ENCODE assay signal across 20 cellular contexts in genomic region chr15:69114231-69114937, GRCh38. TPM values are rescaled to one million over a fixed set of nuclear protein-coding genes. Genes with fewer than 3 reads are reported as not detected.
DNase-seq lines count a peak whose midpoint lies in the region; ATAC-seq and TF ChIP-seq lines count a peak whose summit lies in the region.
"Had no signal": no experiment of that assay in that cellular context is flagged by ENCODE, and none has a peak within 500 bp of the region (broad histone marks: within the 10 kb centered on the region; RNA-seq: fewer than 3 reads in every experiment).

No MANE protein-coding gene starts in this region.

- no peaks in the 10 kb centered on the region for H3K36me3 ChIP-seq in SJCRH30
- no peaks in the 10 kb centered on the region for H3K36me3 ChIP-seq in naive thymus-derived CD4-positive, alpha-beta T cell (ENCODE audit: control insufficient read depth in 2 of 3, insufficient read depth in 3 of 3, low read length in 3 of 3)
- H3K36me3 ChIP-seq: brain microvascular endothelial cell, SJSA1 had no signal

- no peak overlapping the region for H3K4me3 Mint-ChIP-seq in nephron progenitor cell
- H3K4me3 Mint-ChIP-seq in naive thymus-derived CD4-positive, alpha-beta T cell: no peak overlapping the region
- no peak overlapping the region for H3K4me3 Mint-ChIP-seq in activated naive CD4-positive, alpha-beta T cell treated with anti-CD3 and anti-CD28 coated beads, Interleukin-2, amount 10 ng/mL, durations not matched to agents 7 days and 5 days
- H3K4me3 Mint-ChIP-seq: activated CD4-positive, alpha-beta T cell treated with anti-CD3 and anti-CD28 coated beads, Interleukin-2, amount 10 ng/mL, durations not matched to agents 24 days and 14 days had no signal

- H3K27me3 ChIP-seq in SJCRH30: no peaks in the 10 kb centered on the region
- no peaks in the 10 kb centered on the region for H3K27me3 ChIP-seq in naive thymus-derived CD4-positive, alpha-beta T cell (ENCODE audit: control insufficient read depth in 2 of 2, insufficient read depth in 2 of 2, low read length in 2 of 2)

- no peak for ATAC-seq in naive thymus-derived CD4-positive, alpha-beta T cell

- peaks cover 44% of the 10 kb centered on the region for H3K4me1 Mint-ChIP-seq in nephron progenitor cell
- H3K4me1 Mint-ChIP-seq in naive thymus-derived CD4-positive, alpha-beta T cell: peaks cover 0 to 10% (median 0%) of the 10 kb centered on the region in 7 donors
- no peaks in the 10 kb centered on the region for H3K4me1 Mint-ChIP-seq in activated naive CD4-positive, alpha-beta T cell treated with anti-CD3 and anti-CD28 coated beads, Interleukin-2, amount 10 ng/mL, durations not matched to agents 7 days and 5 days
- H3K4me1 Mint-ChIP-seq: activated CD4-positive, alpha-beta T cell treated with anti-CD3 and anti-CD28 coated beads, Interleukin-2, amount 10 ng/mL, durations not matched to agents 24 days and 14 days had no signal

- no peak for TF ChIP-seq CTCF in epithelial cell of proximal tubule (conservative IDR thresholded peaks at IDR 0.05; ENCODE audit: low read depth, low read length)
- no peak for TF ChIP-seq CTCF in nephron progenitor cell (IDR thresholded peaks at IDR 0.05)

- H3K36me3 Mint-ChIP-seq in nephron progenitor cell (ENCODE audit: low read depth): no peaks in the 10 kb centered on the region
- no peaks in the 10 kb centered on the region for H3K36me3 Mint-ChIP-seq in naive thymus-derived CD4-positive, alpha-beta T cell
- no peaks in the 10 kb centered on the region for H3K36me3 Mint-ChIP-seq in activated naive CD4-positive, alpha-beta T cell treated with anti-CD3 and anti-CD28 coated beads, Interleukin-2, amount 10 ng/mL, durations not matched to agents 7 days and 5 days

- POLR2A ChIA-PET in naive thymus-derived CD4-positive, alpha-beta T cell (lab: Charles Lee): no interaction called here

- no peaks in the 10 kb centered on the region for H3K9me3 Mint-ChIP-seq in nephron progenitor cell
- H3K9me3 Mint-ChIP-seq in naive thymus-derived CD4-positive, alpha-beta T cell: no peaks in the 10 kb centered on the region
- H3K9me3 Mint-ChIP-seq in activated naive CD4-positive, alpha-beta T cell treated with anti-CD3 and anti-CD28 coated beads, Interleukin-2, amount 10 ng/mL, durations not matched to agents 7 days and 5 days: no peaks in the 10 kb centered on the region
- H3K9me3 Mint-ChIP-seq: activated CD4-positive, alpha-beta T cell treated with anti-CD3 and anti-CD28 coated beads, Interleukin-2, amount 10 ng/mL, durations not matched to agents 24 days and 14 days had no signal

- in situ Hi-C loops in Caki2 (cut with HindIII; ENCODE audit: low pct_unique_long_range_greater_than_20kb, low sequenced_read_pairs): no loop called here

- H3K27me3 Mint-ChIP-seq in nephron progenitor cell (ENCODE audit: low read depth, poor library complexity): peaks cover 26% of the 10 kb centered on the region
- H3K27me3 Mint-ChIP-seq in naive thymus-derived CD4-positive, alpha-beta T cell: peaks cover 22 to 43% (median 27%) of the 10 kb centered on the region in 5 donors
- peaks cover 42% of the 10 kb centered on the region for H3K27me3 Mint-ChIP-seq in activated naive CD4-positive, alpha-beta T cell treated with anti-CD3 and anti-CD28 coated beads, Interleukin-2, amount 10 ng/mL, durations not matched to agents 7 days and 5 days

- peaks cover 28% of the 10 kb centered on the region for H3K4me1 ChIP-seq in SJCRH30
- no peaks in the 10 kb centered on the region for H3K4me1 ChIP-seq in naive thymus-derived CD4-positive, alpha-beta T cell (ENCODE audit: control insufficient read depth in 2 of 2, insufficient read depth in 2 of 2, low read length in 2 of 2)
- H3K4me1 ChIP-seq: SJSA1 had no signal

- H3K4me3 ChIP-seq in SJCRH30: no peak overlapping the region
- no peak overlapping the region for H3K4me3 ChIP-seq in epithelial cell of proximal tubule (ENCODE audit: low read depth, low read length)
- no peak overlapping the region for H3K4me3 ChIP-seq in naive thymus-derived CD4-positive, alpha-beta T cell (ENCODE audit: low read length)
- H3K4me3 ChIP-seq: SJSA1 had no signal

- intact Hi-C loops in naive thymus-derived CD4-positive, alpha-beta T cell (cut with micrococcal nuclease): no loop called here

- H3K9me3 ChIP-seq in SJCRH30 (replicated peaks): no peaks in the 10 kb centered on the region
- no peaks in the 10 kb centered on the region for H3K9me3 ChIP-seq in naive thymus-derived CD4-positive, alpha-beta T cell (ENCODE audit: control insufficient read depth in 2 of 3, low read length in 3 of 3)
- H3K9me3 ChIP-seq: SJSA1 had no signal

- peak overlapping the region; percentile 12 for H3K27ac Mint-ChIP-seq in nephron progenitor cell
- H3K27ac Mint-ChIP-seq in naive thymus-derived CD4-positive, alpha-beta T cell: no peak overlapping the region
- H3K27ac Mint-ChIP-seq in activated naive CD4-positive, alpha-beta T cell treated with anti-CD3 and anti-CD28 coated beads, Interleukin-2, amount 10 ng/mL, durations not matched to agents 7 days and 5 days: no peak overlapping the region
- H3K27ac Mint-ChIP-seq: activated CD4-positive, alpha-beta T cell treated with anti-CD3 and anti-CD28 coated beads, Interleukin-2, amount 10 ng/mL, durations not matched to agents 24 days and 14 days had no signal

- no peak overlapping the region for H3K27ac ChIP-seq in SJCRH30
- no peak overlapping the region for H3K27ac ChIP-seq in naive thymus-derived CD4-positive, alpha-beta T cell (ENCODE audit: low read depth, low read length)
- H3K27ac ChIP-seq: brain microvascular endothelial cell, SJSA1 had no signal

- peak; percentile 47 for DNase-seq in Caki2 (ENCODE audit: low read depth)
- DNase-seq in SJCRH30: peak; percentile 43 to 53
- peak; percentile 79 for DNase-seq in epithelial cell of proximal tubule (ENCODE audit: low read depth)
- DNase-seq in nephron progenitor cell: no peak
- DNase-seq in naive thymus-derived CD4-positive, alpha-beta T cell: no peak
- no peak for DNase-seq in activated naive CD4-positive, alpha-beta T cell treated with anti-CD3 and anti-CD28 coated beads, Interleukin-2, amount 10 ng/mL, durations not matched to agents 7 days and 5 days
- DNase-seq in AG08395 (ENCODE audit: low spot score): no peak
- DNase-seq in COR-L47 (lab: John Stamatoyannopoulos, UW): no peak
- DNase-seq: activated CD4-positive, alpha-beta T cell treated with anti-CD3 and anti-CD28 coated beads, Interleukin-2, amount 10 ng/mL, durations not matched to agents 24 days and 14 days; activated naive CD4-positive, alpha-beta T cell treated with Interleukin-2 at 50 U/mL for 16 hours; AML-193; brain microvascular endothelial cell; dermis blood vessel endothelial cell; DMS153; midbrain; NCI-H1048; NCI-H524 treated with DMSO at 0.1 percent for 48 hours; nucleus accumbens; substantia nigra had no signal

- CTCF ChIA-PET in naive thymus-derived CD4-positive, alpha-beta T cell (lab: Charles Lee): interaction anchor here (1.8 kb wide), 1 partner anchor 56 kb away, joined by 5 read pairs; no protein-coding TSS in a partner anchor
- CTCF ChIA-PET in activated naive CD4-positive, alpha-beta T cell treated with anti-CD3 and anti-CD28 coated beads, Interleukin-2, amount 10 ng/mL, durations not matched to agents 7 days and 5 days (lab: Charles Lee): interaction anchor here (1.0 kb wide), 1 partner anchor 108 kb away, joined by 3 read pairs; no protein-coding TSS in a partner anchor

RNA-seq across cellular contexts. Expression of gene GLCE, which starts 46.1 kb away (rescaled TPM):
- total RNA-seq in Caki2 (2014; rRNA removed; shearing (Covaris generic); ENCODE audit: low replicate concordance): 31.8 and 32.3 TPM in 2 replicates
- total RNA-seq in SJCRH30 (2014; rRNA removed; shearing (Covaris generic)): 47.1 and 51.2 TPM in 2 replicates
- 12.7 and 17.7 TPM in 2 replicates for total RNA-seq in epithelial cell of proximal tubule
- total RNA-seq in naive thymus-derived CD4-positive, alpha-beta T cell: 1 to 10 TPM; 3.0 to 6.1 (median 5.4) TPM
- polyA plus RNA-seq in naive thymus-derived CD4-positive, alpha-beta T cell: 1 to 10 TPM; 8.1 to 8.8 TPM

Comparison
In these comparisons a context has a peak if more than half of its experiments do, and no peak if none do; other contexts are left out.
1. DNase-seq: peak in Caki2 (single experiment), SJCRH30 (2 of 2) and epithelial cell of proximal tubule (single experiment); none in nephron progenitor cell (single experiment), naive thymus-derived CD4-positive, alpha-beta T cell (0 of 9), activated naive CD4-positive, alpha-beta T cell treated with anti-CD3 and anti-CD28 coated beads, Interleukin-2, amount 10 ng/mL, durations not matched to agents 7 days and 5 days (single experiment), AG08395 (single experiment) and COR-L47 (single experiment).